Comparison of ENCODE assay signal across 20 cellular contexts in genomic region chr2:29760008-29760407, GRCh38.
DNase-seq lines count a peak whose midpoint lies in the region; ATAC-seq and TF ChIP-seq lines count a peak whose summit lies in the region.
"Had no signal": no experiment of that assay in that cellular context is flagged by ENCODE, and none has a peak within 500 bp of the region (broad histone marks: within the 10 kb centered on the region; RNA-seq: fewer than 3 reads in every experiment).

No MANE protein-coding gene starts in this region.

- H3K4me3 ChIP-seq in HEK293 (ENCODE audit: low read depth, low read length) (no peak overlapping the region), Loucy (ENCODE audit: low read length, poor library complexity, severe bottlenecking) (no peak overlapping the region), thyroid gland (replicated peaks in 1 of 3) (no peak overlapping the region)
- no peak overlapping the region for H3K4me3 ChIP-seq in naive thymus-derived CD4-positive, alpha-beta T cell (ENCODE audit: low read length)
- H3K4me3 ChIP-seq: BLaER1 had no signal

- H3K27me3 Mint-ChIP-seq in type B pancreatic cell, result no peaks in the 10 kb centered on the region
- H3K27me3 Mint-ChIP-seq in naive thymus-derived CD4-positive, alpha-beta T cell, result peaks cover 0 to 8% (median 5%) of the 10 kb centered on the region in 5 donors
- H3K27me3 Mint-ChIP-seq: CD4-positive, CD25-positive, alpha-beta regulatory T cell had no signal

- WGBS in thyroid gland, 2 donors, result 94 to 95% methylated on average over 3 of the region's 3 CpGs

- no peaks in the 10 kb centered on the region for H3K36me3 Mint-ChIP-seq in type B pancreatic cell
- H3K36me3 Mint-ChIP-seq in naive thymus-derived CD4-positive, alpha-beta T cell, result no peaks in the 10 kb centered on the region
- H3K36me3 Mint-ChIP-seq: CD14-positive monocyte; CD4-positive, alpha-beta memory T cell; CD4-positive, CD25-positive, alpha-beta regulatory T cell; CD8-positive, alpha-beta memory T cell had no signal

- no peaks in the 10 kb centered on the region for H3F3A ChIP-seq in Loucy (ENCODE audit: low read depth)

- H3K9me3 ChIP-seq in HEK293 (ENCODE audit: control insufficient read depth, insufficient read depth, low read depth, low read length) (no peaks in the 10 kb centered on the region), Loucy (ENCODE audit: insufficient read depth, low read depth, low read length) (no peaks in the 10 kb centered on the region), thyroid gland (no peaks in the 10 kb centered on the region)
- H3K9me3 ChIP-seq in naive thymus-derived CD4-positive, alpha-beta T cell (ENCODE audit: control insufficient read depth in 2 of 3, low read length in 3 of 3), result no peaks in the 10 kb centered on the region
- H3K9me3 ChIP-seq: BE2C, BLaER1 had no signal

- H3K36me3 ChIP-seq in HEK293 (ENCODE audit: control insufficient read depth in 2 of 2, insufficient read depth in 1 of 2, low read length in 2 of 2) (no peaks in the 10 kb centered on the region), Loucy (ENCODE audit: insufficient read depth, low read length) (no peaks in the 10 kb centered on the region), thyroid gland (no peaks in the 10 kb centered on the region)
- no peaks in the 10 kb centered on the region for H3K36me3 ChIP-seq in naive thymus-derived CD4-positive, alpha-beta T cell (ENCODE audit: control insufficient read depth in 2 of 3, insufficient read depth in 3 of 3, low read length in 3 of 3)
- H3K36me3 ChIP-seq: BE2C, BLaER1 had no signal

- no peaks in the 10 kb centered on the region for H3K9me2 ChIP-seq in Loucy (replicated peaks; ENCODE audit: low read depth, low read length)

- intact Hi-C loops in naive thymus-derived CD4-positive, alpha-beta T cell (cut with micrococcal nuclease), result no loop called here
- intact Hi-C loops in thyroid gland (cut with DNase I), result no loop called here

- no peaks in the 10 kb centered on the region for H3K9me3 Mint-ChIP-seq in type B pancreatic cell
- peaks cover 0 to 3% (median 0%) of the 10 kb centered on the region in 11 donors for H3K9me3 Mint-ChIP-seq in naive thymus-derived CD4-positive, alpha-beta T cell
- H3K9me3 Mint-ChIP-seq: CD4-positive, alpha-beta memory T cell; CD8-positive, alpha-beta memory T cell had no signal

- H4K20me1 ChIP-seq in Loucy (ENCODE audit: insufficient read depth, low read length, poor library complexity, severe bottlenecking), result no peaks in the 10 kb centered on the region
- H4K20me1 ChIP-seq: BLaER1 had no signal

- no peak for TF ChIP-seq POLR2A in thyroid gland (IDR thresholded peaks at IDR 0.05)

- H3K4me1 ChIP-seq in HEK293 (ENCODE audit: control insufficient read depth, insufficient read depth, low read length) (no peaks in the 10 kb centered on the region), Loucy (ENCODE audit: insufficient read depth, low read length, poor library complexity, severe bottlenecking) (peaks cover 50% of the 10 kb centered on the region), thyroid gland (no peaks in the 10 kb centered on the region)
- no peaks in the 10 kb centered on the region for H3K4me1 ChIP-seq in naive thymus-derived CD4-positive, alpha-beta T cell (ENCODE audit: control insufficient read depth in 2 of 2, insufficient read depth in 2 of 2, low read length in 2 of 2)
- H3K4me1 ChIP-seq: BE2C, BLaER1 had no signal

- H3K4me2 ChIP-seq in Loucy (ENCODE audit: low read depth, low read length, poor library complexity, severe bottlenecking), result peak overlapping the region; percentile 16
- H3K4me2 ChIP-seq: BLaER1 had no signal

- H3K27me3 ChIP-seq in Loucy (ENCODE audit: insufficient read depth, low read length, poor library complexity, severe bottlenecking) (no peaks in the 10 kb centered on the region), thyroid gland (no peaks in the 10 kb centered on the region)
- no peaks in the 10 kb centered on the region for H3K27me3 ChIP-seq in naive thymus-derived CD4-positive, alpha-beta T cell (ENCODE audit: control insufficient read depth in 2 of 2, insufficient read depth in 2 of 2, low read length in 2 of 2)
- H3K27me3 ChIP-seq: BE2C, BLaER1 had no signal

- peak overlapping the region; percentile 9 for H3K27ac Mint-ChIP-seq in type B pancreatic cell
- no peak overlapping the region for H3K27ac Mint-ChIP-seq in naive thymus-derived CD4-positive, alpha-beta T cell
- H3K27ac Mint-ChIP-seq: CD14-positive monocyte; CD4-positive, alpha-beta memory T cell; CD4-positive, CD25-positive, alpha-beta regulatory T cell; CD8-positive, alpha-beta memory T cell had no signal

- POLR2A ChIA-PET in HEK293 (lab: Yijun Ruan, JAX), result no interaction called here
- POLR2A ChIA-PET in naive thymus-derived CD4-positive, alpha-beta T cell (lab: Charles Lee), result no interaction called here

- peak overlapping the region; percentile 57 for H2AFZ ChIP-seq in Loucy (ENCODE audit: low read length)

- CTCF ChIA-PET in HEK293 (lab: Yijun Ruan, JAX), result interaction anchor here (0.5 kb wide), 1 partner anchor 764 kb away, joined by 3 read pairs; no protein-coding TSS in a partner anchor
- CTCF ChIA-PET in naive thymus-derived CD4-positive, alpha-beta T cell (lab: Charles Lee), result no interaction called here

- H3K79me2 ChIP-seq in Loucy (ENCODE audit: insufficient read depth, low read length), result no peaks in the 10 kb centered on the region

- H3K4me1 Mint-ChIP-seq in type B pancreatic cell (ENCODE audit: unreplicated experiment), result peaks cover 34% of the 10 kb centered on the region
- no peaks in the 10 kb centered on the region for H3K4me1 Mint-ChIP-seq in naive thymus-derived CD4-positive, alpha-beta T cell
- H3K4me1 Mint-ChIP-seq: CD14-positive monocyte; CD4-positive, alpha-beta memory T cell; CD4-positive, CD25-positive, alpha-beta regulatory T cell; CD8-positive, alpha-beta memory T cell had no signal

- H3K4me3 Mint-ChIP-seq in type B pancreatic cell, result no peak overlapping the region
- H3K4me3 Mint-ChIP-seq in naive thymus-derived CD4-positive, alpha-beta T cell, result no peak overlapping the region
- H3K4me3 Mint-ChIP-seq: CD14-positive monocyte; CD4-positive, alpha-beta memory T cell; CD4-positive, CD25-positive, alpha-beta regulatory T cell; CD8-positive, alpha-beta memory T cell had no signal

- no peak for ATAC-seq in naive thymus-derived CD4-positive, alpha-beta T cell

- no peak overlapping the region for H3K9ac ChIP-seq in Loucy (ENCODE audit: low read depth, low read length, poor library complexity, severe bottlenecking)
- H3K9ac ChIP-seq: BLaER1 had no signal

- DNase-seq in type B pancreatic cell (ENCODE audit: extremely low spot score, unreplicated experiment), result no peak
- DNase-seq in naive thymus-derived CD4-positive, alpha-beta T cell, result no peak
- DNase-seq in thyroid gland, result no peak
- no peak for DNase-seq in LoVo (ENCODE audit: low spot score)
- DNase-seq: 8988T; ACHN; BE2C; C1 segment of cervical spinal cord; CD4-positive, alpha-beta memory T cell; CD4-positive, CD25-positive, alpha-beta regulatory T cell; CD8-positive, alpha-beta memory T cell; COR-L47; DMS 273 treated with DMSO at 0.1 percent for 48 hours; DMS153; DMS79 treated with DMSO at 0.1 percent for 48 hours; GF-D8 had no signal

- TF ChIP-seq CTCF in HEK293 (tag by site-specific recombination; IDR thresholded peaks at IDR 0.05), result no peak
- TF ChIP-seq CTCF in Loucy (conservative IDR thresholded peaks at IDR 0.05; ENCODE audit: low read length), result no peak
- no peak for TF ChIP-seq CTCF in type B pancreatic cell (conservative IDR thresholded peaks at IDR 0.05)
- TF ChIP-seq CTCF in thyroid gland (IDR thresholded peaks at IDR 0.05), result no peak

- H3K27ac ChIP-seq in HEK293 (ENCODE audit: extremely low read depth, low read depth, low read length), result no peak overlapping the region
- no peak overlapping the region for H3K27ac ChIP-seq in naive thymus-derived CD4-positive, alpha-beta T cell (ENCODE audit: low read depth, low read length)
- H3K27ac ChIP-seq in thyroid gland, result no peak overlapping the region
- H3K27ac ChIP-seq: BLaER1 had no signal

TF ChIP-seq in HEK293, 187 proteins besides CTCF, POLR2A, EP300 and RAD21:
- TF ChIP-seq EGR2 (tag by site-specific recombination; IDR thresholded peaks at IDR 0.05; ENCODE audit: low read depth) (peak; percentile 83), YY2 (tag by site-specific recombination; IDR thresholded peaks at IDR 0.05) (no peak), ZFHX2 (tag by site-specific recombination; conservative IDR thresholded peaks at IDR 0.05) (peak; percentile 76)
